In the genomic region with DNA sequence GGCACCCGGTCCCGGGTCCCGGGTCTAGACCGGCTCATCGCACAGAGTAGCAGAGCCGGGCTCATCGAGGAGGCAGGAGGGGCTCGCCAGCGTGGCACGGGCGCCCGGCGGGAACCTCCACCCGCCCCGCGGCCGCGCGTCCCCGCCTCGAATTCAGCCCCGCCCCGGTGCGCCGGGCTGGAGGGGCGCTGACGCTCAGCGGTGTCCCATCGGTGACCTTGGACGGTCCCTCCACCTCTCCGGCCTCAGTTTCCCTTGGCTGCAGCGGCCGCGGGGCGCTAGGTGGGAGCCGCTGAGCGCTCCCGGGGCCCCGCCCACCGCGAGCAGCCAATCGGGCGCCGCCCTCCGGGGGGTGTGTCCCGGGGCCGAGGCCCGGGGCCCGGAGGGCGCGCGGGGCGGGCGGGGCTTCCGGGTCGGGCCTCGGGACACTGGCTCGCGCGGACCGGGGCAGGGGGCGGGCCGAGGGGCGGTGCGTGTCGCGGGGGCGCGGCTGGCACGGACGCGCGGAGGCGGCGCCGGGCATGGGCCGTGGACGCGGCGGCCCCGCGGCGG, we compare ENCODE assay signal across 8 cellular contexts. TPM values are rescaled to one million over a fixed set of nuclear protein-coding genes. Genes with fewer than 3 reads are reported as not detected.
DNase-seq lines count a peak whose midpoint lies in the region; ATAC-seq and TF ChIP-seq lines count a peak whose summit lies in the region.

A gene (plus strand): TSS at position 529 of the 552 bp plus-strand sequence. CDS start 47,858 bp downstream, outside the sequence.

- H3K4me3 Mint-ChIP-seq in CD8-positive, alpha-beta T cell: peak within 1 kb of the TSS; percentile 83
- H3K4me3 Mint-ChIP-seq in neural crest cell: peak within 1 kb of the TSS; percentile 89

- TF ChIP-seq POLR2A in stomach (IDR thresholded peaks at IDR 0.05): no peak

- H3K36me3 Mint-ChIP-seq in CD8-positive, alpha-beta T cell: peaks cover 9% of the 10 kb centered on the region
- no peaks in the 10 kb centered on the region for H3K36me3 Mint-ChIP-seq in neural crest cell (ENCODE audit: low read depth)

- no peaks in the 10 kb centered on the region for H3K27me3 Mint-ChIP-seq in CD8-positive, alpha-beta T cell (ENCODE audit: low read depth)
- peaks cover 47% of the 10 kb centered on the region for H3K27me3 Mint-ChIP-seq in neural crest cell (ENCODE audit: low read depth)

- H3K4me1 Mint-ChIP-seq in CD8-positive, alpha-beta T cell (ENCODE audit: low read depth): peaks cover 20% of the 10 kb centered on the region
- H3K4me1 Mint-ChIP-seq in neural crest cell: peaks cover 15% of the 10 kb centered on the region

- no peaks in the 10 kb centered on the region for H3K36me3 ChIP-seq in CD8-positive, alpha-beta T cell (ENCODE audit: insufficient read depth, low read length)
- H3K36me3 ChIP-seq in stomach: peaks cover 0 to 19% (median 4%) of the 10 kb centered on the region in 4 donors

- H3K4me1 ChIP-seq in CD8-positive, alpha-beta T cell (ENCODE audit: insufficient read depth, low read length): peaks cover 21% of the 10 kb centered on the region
- H3K4me1 ChIP-seq in foreskin keratinocyte: peaks cover 8% of the 10 kb centered on the region
- peaks cover 10 to 60% (median 48%) of the 10 kb centered on the region in 4 donors for H3K4me1 ChIP-seq in stomach

- POLR2A ChIA-PET in CD8-positive, alpha-beta T cell (lab: Charles Lee): interaction anchor here (1.4 to 2.2 kb wide), 4 partner anchors 28 to 114 kb away, joined by 4 to 10 read pairs (median 6); a partner anchor contains a TSS

- peak within 1 kb of the TSS; percentile 82 for H3K4me3 ChIP-seq in CD8-positive, alpha-beta T cell (ENCODE audit: low read depth, low read length)
- H3K4me3 ChIP-seq in stomach: peak within 1 kb of the TSS; percentile 89 to 95 (median 92)

- CTCF ChIA-PET in CD8-positive, alpha-beta T cell (lab: Charles Lee): interaction anchor here (1.1 kb wide), 1 partner anchor 27 kb away, joined by 3 read pairs; no protein-coding TSS in a partner anchor

- H3K9me3 Mint-ChIP-seq in CD8-positive, alpha-beta T cell: no peaks in the 10 kb centered on the region
- no peaks in the 10 kb centered on the region for H3K9me3 Mint-ChIP-seq in neural crest cell

- TF ChIP-seq CTCF in CD8-positive, alpha-beta T cell (IDR thresholded peaks at IDR 0.05): no peak
- TF ChIP-seq CTCF in foreskin keratinocyte (conservative IDR thresholded peaks at IDR 0.05) (no peak), neural crest cell (conservative IDR thresholded peaks at IDR 0.05) (no peak), stomach (IDR thresholded peaks at IDR 0.05) (no peak)

- no peak for TF ChIP-seq EP300 in stomach (IDR thresholded peaks at IDR 0.05)

- H3K27ac ChIP-seq in CD8-positive, alpha-beta T cell (ENCODE audit: low read depth, low read length): peak within 1 kb of the TSS; percentile 46
- H3K27ac ChIP-seq in foreskin keratinocyte: no peak within 1 kb of the TSS
- peak within 1 kb of the TSS; percentile 91 to 97 (median 95) for H3K27ac ChIP-seq in stomach

- peak; percentile 77 for ATAC-seq in CD8-positive, alpha-beta T cell
- ATAC-seq in GM19463 (IDR thresholded peaks at IDR 0.05; ENCODE audit: unreplicated experiment) (peak; percentile 74), foreskin keratinocyte (peak; percentile 64)

- no peaks in the 10 kb centered on the region for H3K27me3 ChIP-seq in CD8-positive, alpha-beta T cell (ENCODE audit: insufficient read depth, low read length)
- H3K27me3 ChIP-seq in foreskin keratinocyte (no peaks in the 10 kb centered on the region), stomach (no peaks in the 10 kb centered on the region)

- peak within 1 kb of the TSS; percentile 89 for H3K27ac Mint-ChIP-seq in CD8-positive, alpha-beta T cell
- H3K27ac Mint-ChIP-seq in neural crest cell (ENCODE audit: unreplicated experiment): no peak within 1 kb of the TSS

- WGBS in stomach, 5 donors: 0 to 1% (median 0%) methylated on average over 20 to 81 of the region's 83 CpGs

- DNase-seq in CD8-positive, alpha-beta T cell: peak; percentile 60 to 93 (median 86)
- DNase-seq in HPDE6-E6E7 (ENCODE audit: extremely low spot score): peak; percentile 86
- peak; percentile 39 for DNase-seq in SHP77 treated with DMSO at 0.1 percent for 48 hours (lab: John Stamatoyannopoulos, UW)
- peak; percentile 76 for DNase-seq in activated gamma-delta T cell treated with anti-CD3 and anti-CD28 coated beads, Interleukin-2, amount 50 U/mL, for 16 hours (ENCODE audit: low read depth)
- DNase-seq in foreskin keratinocyte: peak in 1 of 2 donors; percentile 19
- DNase-seq in neural crest cell (ENCODE audit: low read depth, low spot score): peak; percentile 67
- DNase-seq in stomach: peak; percentile 95

- H3K9me3 ChIP-seq in CD8-positive, alpha-beta T cell (ENCODE audit: low read length): no peaks in the 10 kb centered on the region
- no peaks in the 10 kb centered on the region for H3K9me3 ChIP-seq in stomach

- intact Hi-C loops in CD8-positive, alpha-beta T cell (cut with DNase I, micrococcal nuclease): loop anchor here (1.0 to 2.0 kb wide), 6 partner anchors 27 to 185 kb away; a partner anchor contains a TSS
- intact Hi-C loops in stomach (cut with DNase I; ENCODE audit: low total_unique reads): no loop called here

RNA-seq across cellular contexts. Expression of the gene that starts here (rescaled TPM):
- total RNA-seq in CD8-positive, alpha-beta T cell: 1 to 10 TPM; 4.4 to 6.9 TPM
- total RNA-seq in foreskin keratinocyte (9.1 and 10.0 TPM in 2 replicates), neural crest cell (15.6 and 18.1 TPM in 2 replicates), stomach (10 to 100 TPM in 4 of 5 donors, 1 to 10 TPM in 1; 8.2 to 28.8 (median 19.4) TPM)
- polyA plus RNA-seq in foreskin keratinocyte (2.1 and 3.2 TPM in 2 replicates), stomach (1 to 10 TPM; 3.4 to 8.6 (median 5.3) TPM)
